ENCODE assay signal across 9 cellular contexts in genomic region chr6:5764401-5764955, GRCh38.
DNase-seq lines count a peak whose midpoint lies in the region; ATAC-seq and TF ChIP-seq lines count a peak whose summit lies in the region.
"Had no signal": no experiment of that assay in that cellular context is flagged by ENCODE, and none has a peak within 500 bp of the region (broad histone marks: within the 10 kb centered on the region; RNA-seq: fewer than 3 reads in every experiment).

No MANE protein-coding gene starts in this region.

- H3K36me3 Mint-ChIP-seq in stimulated activated memory B cell treated with anti-CD40 and anti-IgM and Interleukin-4, amounts not matched to agents 10 μg/mL and 1 μg/mL and 100 μg/mL, for 72 hours: peaks cover 34% of the 10 kb centered on the region
- H3K36me3 Mint-ChIP-seq in activated T-cell treated with anti-CD3 and anti-CD28 coated beads, Interleukin-2, amount 50 U/mL, for 24 hours (ENCODE audit: low read depth): peaks cover 13% of the 10 kb centered on the region
- H3K36me3 Mint-ChIP-seq in chondrocyte (ENCODE audit: low read depth): peaks cover 4% of the 10 kb centered on the region

- H3K27me3 Mint-ChIP-seq in stimulated activated memory B cell treated with anti-CD40 and anti-IgM and Interleukin-4, amounts not matched to agents 10 μg/mL and 1 μg/mL and 100 μg/mL, for 72 hours: no peaks in the 10 kb centered on the region
- no peaks in the 10 kb centered on the region for H3K27me3 Mint-ChIP-seq in activated T-cell treated with anti-CD3 and anti-CD28 coated beads, Interleukin-2, amount 50 U/mL, for 24 hours
- H3K27me3 Mint-ChIP-seq in chondrocyte (ENCODE audit: low read depth): no peaks in the 10 kb centered on the region
- H3K27me3 Mint-ChIP-seq: stimulated activated naive CD8-positive, alpha-beta T cell treated with anti-CD3 and anti-CD28 coated beads, Interleukin-15, Interleukin-2, amounts not matched to agents 100 ng/mL and 50 ng/mL, for 24 hours had no signal

- peaks cover 28% of the 10 kb centered on the region for H3K4me1 Mint-ChIP-seq in stimulated activated memory B cell treated with anti-CD40 and anti-IgM and Interleukin-4, amounts not matched to agents 10 μg/mL and 1 μg/mL and 100 μg/mL, for 72 hours
- peaks cover 1% of the 10 kb centered on the region for H3K4me1 Mint-ChIP-seq in activated T-cell treated with anti-CD3 and anti-CD28 coated beads, Interleukin-2, amount 50 U/mL, for 24 hours (ENCODE audit: low read depth)
- peaks cover 45% of the 10 kb centered on the region for H3K4me1 Mint-ChIP-seq in chondrocyte (ENCODE audit: low read depth)

- H3K9me3 Mint-ChIP-seq in stimulated activated memory B cell treated with anti-CD40 and anti-IgM and Interleukin-4, amounts not matched to agents 10 μg/mL and 1 μg/mL and 100 μg/mL, for 72 hours: peaks cover 4% of the 10 kb centered on the region
- H3K9me3 Mint-ChIP-seq in activated T-cell treated with anti-CD3 and anti-CD28 coated beads, Interleukin-2, amount 50 U/mL, for 24 hours: peaks cover 13% of the 10 kb centered on the region
- peaks cover 11% of the 10 kb centered on the region for H3K9me3 Mint-ChIP-seq in chondrocyte (ENCODE audit: low read depth)

- H3K4me3 Mint-ChIP-seq in stimulated activated memory B cell treated with anti-CD40 and anti-IgM and Interleukin-4, amounts not matched to agents 10 μg/mL and 1 μg/mL and 100 μg/mL, for 72 hours: peak overlapping the region; percentile 59
- no peak overlapping the region for H3K4me3 Mint-ChIP-seq in activated T-cell treated with anti-CD3 and anti-CD28 coated beads, Interleukin-2, amount 50 U/mL, for 24 hours
- no peak overlapping the region for H3K4me3 Mint-ChIP-seq in chondrocyte (ENCODE audit: unreplicated experiment)
- H3K4me3 Mint-ChIP-seq: stimulated activated naive CD8-positive, alpha-beta T cell treated with anti-CD3 and anti-CD28 coated beads, Interleukin-15, Interleukin-2, amounts not matched to agents 100 ng/mL and 50 ng/mL, for 24 hours had no signal

- peak overlapping the region; percentile 79 for H3K27ac Mint-ChIP-seq in stimulated activated memory B cell treated with anti-CD40 and anti-IgM and Interleukin-4, amounts not matched to agents 10 μg/mL and 1 μg/mL and 100 μg/mL, for 72 hours
- no peak overlapping the region for H3K27ac Mint-ChIP-seq in activated T-cell treated with anti-CD3 and anti-CD28 coated beads, Interleukin-2, amount 50 U/mL, for 24 hours
- H3K27ac Mint-ChIP-seq in chondrocyte (ENCODE audit: unreplicated experiment): no peak overlapping the region
- H3K27ac Mint-ChIP-seq: stimulated activated naive CD8-positive, alpha-beta T cell treated with anti-CD3 and anti-CD28 coated beads, Interleukin-15, Interleukin-2, amounts not matched to agents 100 ng/mL and 50 ng/mL, for 24 hours had no signal

- peak; percentile 83 for DNase-seq in NCI-H1694 (lab: John Stamatoyannopoulos, UW)
- peak; percentile 50 for DNase-seq in Right ventricle myocardium superior
- DNase-seq in activated T-cell treated with anti-CD3 and anti-CD28 coated beads, Interleukin-2, amount 50 U/mL, for 24 hours: no peak
- no peak for DNase-seq in chondrocyte (ENCODE audit: low spot score)

- TF ChIP-seq CTCF in chondrocyte (IDR thresholded peaks at IDR 0.05): no peak

- ATAC-seq in GM19035 (IDR thresholded peaks at IDR 0.05; ENCODE audit: unreplicated experiment) (peak; percentile 49), Right ventricle myocardium superior (ENCODE audit: poor library complexity) (peak; percentile 91), HG02678 (IDR thresholded peaks at IDR 0.05; ENCODE audit: unreplicated experiment) (no peak), HG02973 (IDR thresholded peaks at IDR 0.05; ENCODE audit: unreplicated experiment) (no peak)
- peak; percentile 81 for ATAC-seq in stimulated activated memory B cell treated with anti-CD40 and anti-IgM and Interleukin-4, amounts not matched to agents 10 μg/mL and 1 μg/mL and 100 μg/mL, for 72 hours

- intact Hi-C loops in Right ventricle myocardium superior (cut with DNase I): loop anchor here (10.0 kb wide), 1 partner anchor 290 kb away; no protein-coding TSS in a partner anchor

Comparison
In these comparisons a context has a peak if more than half of its experiments do, and no peak if none do; other contexts are left out.
1. ATAC-seq: peak in GM19035 (single experiment), Right ventricle myocardium superior (single experiment) and stimulated activated memory B cell treated with anti-CD40 and anti-IgM and Interleukin-4, amounts not matched to agents 10 μg/mL and 1 μg/mL and 100 μg/mL, for 72 hours (single experiment); none in HG02678 (single experiment) and HG02973 (single experiment).
2. DNase-seq: peak in NCI-H1694 (single experiment) and Right ventricle myocardium superior (single experiment); none in activated T-cell treated with anti-CD3 and anti-CD28 coated beads, Interleukin-2, amount 50 U/mL, for 24 hours (single experiment) and chondrocyte (single experiment).